ENCODE assay signal across 9 cellular contexts in the genomic region with DNA sequence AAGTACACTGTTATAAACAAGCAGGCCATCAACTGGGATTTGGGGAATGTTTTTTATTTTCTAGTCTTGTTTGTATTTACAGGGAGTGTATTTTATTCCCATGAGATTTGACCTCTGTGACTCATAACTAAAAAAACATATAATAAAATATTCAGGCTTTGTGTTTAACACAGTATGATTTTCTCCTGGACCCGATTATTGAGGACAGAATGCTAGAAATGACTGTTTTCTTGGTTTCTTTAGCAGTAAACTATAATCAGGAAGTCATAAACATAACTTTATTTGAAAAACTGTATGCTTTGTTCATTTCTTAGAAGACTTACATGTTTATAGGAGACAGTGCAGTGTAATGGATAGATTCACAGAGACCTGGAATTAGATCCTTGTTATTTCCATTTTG. TPM values are rescaled to one million over a fixed set of nuclear protein-coding genes. Genes with fewer than 3 reads are reported as not detected.
DNase-seq lines count a peak whose midpoint lies in the region; ATAC-seq and TF ChIP-seq lines count a peak whose summit lies in the region.
"Had no signal": no experiment of that assay in that cellular context is flagged by ENCODE, and none has a peak within 500 bp of the region (broad histone marks: within the 10 kb centered on the region; RNA-seq: fewer than 3 reads in every experiment).

No MANE protein-coding gene starts in this region.

- CTCF ChIA-PET in AG04450 (lab: Charles Lee), result interaction anchor here (1.2 to 1.7 kb wide), 2 partner anchors 55 to 58 kb away, joined by 3 to 4 read pairs; no protein-coding TSS in a partner anchor

- no peak overlapping the region for H2BK12ac ChIP-seq in mesenchymal stem cell (ENCODE audit: low read length in 2 of 2)

- H3K36me3 ChIP-seq in HAP-1 (replicated peaks) (peaks cover 33% of the 10 kb centered on the region), mesenchymal stem cell (ENCODE audit: control insufficient read depth in 1 of 2, insufficient read depth in 2 of 2, low read depth in 1 of 2, low read length in 2 of 2) (peaks cover 0 to 27% of the 10 kb centered on the region in 2 experiments)

- no peak overlapping the region for H4K91ac ChIP-seq in mesenchymal stem cell (ENCODE audit: low read length)

- H3K4ac ChIP-seq in mesenchymal stem cell (ENCODE audit: low read depth in 1 of 2, low read length in 2 of 2), result no peak overlapping the region

- H3K18ac ChIP-seq in mesenchymal stem cell (ENCODE audit: low read depth in 1 of 2, low read length in 2 of 2), result no peak overlapping the region

- H3K27ac ChIP-seq in AG04450 (ENCODE audit: low read depth, low read length) (no peak overlapping the region), mesenchymal stem cell (ENCODE audit: low read length, poor library complexity, severe bottlenecking) (no peak overlapping the region)

- no peak overlapping the region for H3K23ac ChIP-seq in mesenchymal stem cell (ENCODE audit: low read length in 2 of 2)

- no peak overlapping the region for H3K27ac Mint-ChIP-seq in activated naive CD8-positive, alpha-beta T cell treated with anti-CD3 and anti-CD28 coated beads, Interleukin-2, amount 50 U/mL, for 24 hours

- no peak overlapping the region for H2BK15ac ChIP-seq in mesenchymal stem cell (ENCODE audit: low read depth, poor library complexity, severe bottlenecking)

- peaks cover 43% of the 10 kb centered on the region for H3K4me1 Mint-ChIP-seq in activated naive CD8-positive, alpha-beta T cell treated with anti-CD3 and anti-CD28 coated beads, Interleukin-2, amount 50 U/mL, for 24 hours

- H2AFZ ChIP-seq in mesenchymal stem cell (ENCODE audit: low read depth, low read length), result no peak overlapping the region

- H3K9me3 ChIP-seq in AG04450 (ENCODE audit: control insufficient read depth, insufficient read depth, low read length), result no peaks in the 10 kb centered on the region; the same call in 1 of the 2 replicates
- H3K9me3 ChIP-seq in HAP-1, result no peaks in the 10 kb centered on the region
- no peaks in the 10 kb centered on the region for H3K9me3 ChIP-seq in mesenchymal stem cell (ENCODE audit: control insufficient read depth, low read length)

- H3K27me3 Mint-ChIP-seq in activated naive CD8-positive, alpha-beta T cell treated with anti-CD3 and anti-CD28 coated beads, Interleukin-2, amount 50 U/mL, for 24 hours, result no peaks in the 10 kb centered on the region

- no peak for TF ChIP-seq CTCF in AG04450 (IDR thresholded peaks at IDR 0.05; ENCODE audit: low read depth, low read length)

- peaks cover 40% of the 10 kb centered on the region for H3K36me3 Mint-ChIP-seq in activated naive CD8-positive, alpha-beta T cell treated with anti-CD3 and anti-CD28 coated beads, Interleukin-2, amount 50 U/mL, for 24 hours (ENCODE audit: low read depth)

- DNase-seq in AG04450 (ENCODE audit: low read depth, low spot score) (no peak), HAP-1 (ENCODE audit: low spot score in 2 of 2) (no peak), mesenchymal stem cell (peak; percentile 17), SHP77 (lab: John Stamatoyannopoulos, UW) (no peak), COR-L47 (lab: John Stamatoyannopoulos, UW) (no peak), SW480 (ENCODE audit: low spot score) (no peak)
- DNase-seq in activated naive CD8-positive, alpha-beta T cell treated with anti-CD3 and anti-CD28 coated beads, Interleukin-2, amount 50 U/mL, for 24 hours, result no peak
- DNase-seq: DMS79 had no signal

- peaks cover 13% of the 10 kb centered on the region for H3K79me1 ChIP-seq in mesenchymal stem cell (replicated peaks; ENCODE audit: low read length, poor library complexity, severe bottlenecking)

- H3K4me1 ChIP-seq in HAP-1 (peaks cover 21% of the 10 kb centered on the region), mesenchymal stem cell (ENCODE audit: control insufficient read depth, insufficient read depth, low read depth, low read length) (peaks cover 9% of the 10 kb centered on the region)

- H3K4me3 ChIP-seq in AG04450 (ENCODE audit: low read depth, low read length) (peak overlapping the region; percentile 87; the same call in 1 of the 2 replicates), HAP-1 (peak overlapping the region; percentile 73), mesenchymal stem cell (ENCODE audit: insufficient read depth in 1 of 2, low read depth in 1 of 2, low read length in 2 of 2) (peak overlapping the region in 1 of 2 experiments; percentile 89)

- H3K27me3 ChIP-seq in AG04450 (ENCODE audit: control insufficient read depth, insufficient read depth, low read length), result no peaks in the 10 kb centered on the region
- no peaks in the 10 kb centered on the region for H3K27me3 ChIP-seq in HAP-1 (ENCODE audit: low read depth)
- H3K27me3 ChIP-seq in mesenchymal stem cell (ENCODE audit: control insufficient read depth in 1 of 2, insufficient read depth in 1 of 2, low read length in 2 of 2), result no peaks in the 10 kb centered on the region

- H4K8ac ChIP-seq in mesenchymal stem cell (ENCODE audit: low read length), result no peak overlapping the region

- no peak overlapping the region for H3K4me2 ChIP-seq in mesenchymal stem cell (ENCODE audit: low read length, poor library complexity, severe bottlenecking)

- H3K9me3 Mint-ChIP-seq in activated naive CD8-positive, alpha-beta T cell treated with anti-CD3 and anti-CD28 coated beads, Interleukin-2, amount 50 U/mL, for 24 hours, result no peaks in the 10 kb centered on the region

- H2AK5ac ChIP-seq in mesenchymal stem cell (ENCODE audit: low read length, severe bottlenecking), result no peak overlapping the region

- in situ Hi-C loops in HAP-1 (cut with MboI; ENCODE audit: low sequenced_read_pairs), result no loop called here

- no peak overlapping the region for H3K14ac ChIP-seq in mesenchymal stem cell (ENCODE audit: low read length in 2 of 2)

- WGBS in mesenchymal stem cell, result no CpG with 5 or more reads among the region's 1 CpG

- peak overlapping the region; percentile 98 for H3K4me3 Mint-ChIP-seq in activated naive CD8-positive, alpha-beta T cell treated with anti-CD3 and anti-CD28 coated beads, Interleukin-2, amount 50 U/mL, for 24 hours

- H2BK120ac ChIP-seq in mesenchymal stem cell (ENCODE audit: low read depth, low read length), result no peak overlapping the region

- ATAC-seq in activated naive CD8-positive, alpha-beta T cell treated with anti-CD3 and anti-CD28 coated beads, Interleukin-2, amount 50 U/mL, for 24 hours, result no peak
- ATAC-seq in HG03457 (IDR thresholded peaks at IDR 0.05; ENCODE audit: unreplicated experiment), result no peak

- no peak overlapping the region for H2BK5ac ChIP-seq in mesenchymal stem cell (ENCODE audit: low read depth, low read length, poor library complexity, severe bottlenecking)

- POLR2A ChIA-PET in AG04450 (lab: Yijun Ruan, JAX), result no interaction called here

- peak overlapping the region; percentile 95 for H3K9ac ChIP-seq in mesenchymal stem cell (ENCODE audit: low read length)

RNA-seq across cellular contexts. Expression of gene NHLRC2, which starts 2.1 kb away (rescaled TPM):
- 6.8 and 7.6 TPM in 2 replicates for polyA plus RNA-seq in AG04450 (2011; rRNA removed)
- polyA minus RNA-seq in AG04450 (2011; rRNA and poly(A)+ RNA removed), result 12.4 and 18.3 TPM in 2 replicates
- polyA plus RNA-seq in mesenchymal stem cell (2013, experiment 1 of 2), result 5.2 TPM
- 5.1 TPM for polyA plus RNA-seq in mesenchymal stem cell (2013, experiment 2 of 2)

RNA-seq across cellular contexts. Expression of gene DCLRE1A, which starts 2.7 kb away (rescaled TPM):
- polyA plus RNA-seq in AG04450 (2011; rRNA removed), result 4.4 and 6.3 TPM in 2 replicates
- polyA minus RNA-seq in AG04450 (2011; rRNA and poly(A)+ RNA removed), result 2.3 and 4.1 TPM in 2 replicates
- polyA plus RNA-seq in mesenchymal stem cell (2013, experiment 1 of 2), result 1.9 TPM
- polyA plus RNA-seq in mesenchymal stem cell (2013, experiment 2 of 2), result 1.9 TPM
